ENCODE assay signal across 1 cellular context in the genomic region with DNA sequence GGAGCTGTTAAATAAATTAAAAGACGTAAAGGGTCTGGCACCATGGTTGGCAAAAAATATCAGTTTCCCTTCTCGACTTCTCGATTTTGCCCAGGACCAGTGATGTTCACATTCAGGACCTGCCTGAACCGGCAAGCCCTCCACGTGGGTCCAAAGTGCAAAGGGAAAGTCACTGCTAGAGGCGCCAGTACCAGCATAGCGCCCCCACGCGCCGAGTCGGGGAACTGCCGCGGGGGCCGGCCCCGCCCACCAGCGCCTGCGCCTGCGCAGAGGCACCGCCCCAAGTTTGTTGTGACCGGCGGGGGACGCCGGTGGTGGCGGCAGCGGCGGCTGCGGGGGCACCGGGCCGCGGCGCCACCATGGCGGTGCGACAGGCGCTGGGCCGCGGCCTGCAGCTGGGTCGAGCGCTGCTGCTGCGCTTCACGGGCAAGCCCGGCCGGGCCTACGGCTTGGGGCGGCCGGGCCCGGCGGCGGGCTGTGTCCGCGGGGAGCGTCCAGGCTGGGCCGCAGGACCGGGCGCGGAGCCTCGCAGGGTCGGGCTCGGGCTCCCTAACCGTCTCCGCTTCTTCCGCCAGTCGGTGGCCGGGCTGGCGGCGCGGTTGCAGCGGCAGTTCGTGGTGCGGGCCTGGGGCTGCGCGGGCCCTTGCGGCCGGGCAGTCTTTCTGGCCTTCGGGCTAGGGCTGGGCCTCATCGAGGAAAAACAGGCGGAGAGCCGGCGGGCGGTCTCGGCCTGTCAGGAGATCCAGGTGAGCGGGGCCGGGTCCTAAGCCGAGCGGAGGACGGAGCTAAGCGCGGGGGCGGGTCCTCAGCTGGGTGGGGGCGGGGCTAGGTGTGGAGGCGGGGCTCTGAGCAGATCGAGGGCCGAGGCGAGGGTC.
A peak's percentile ranks its signal among the peaks of the same experiment; 100 is the strongest.
TF ChIP-seq lines count a peak whose summit lies in the region.

TSS of gene PINK1 (plus strand) at position 269 of the 875 bp plus-strand sequence. CDS start at position 360, 91 bp downstream.

TF ChIP-seq in HepG2, 621 proteins besides CTCF, POLR2A, EP300 and RAD21 (continued from another document and continues in another):
- TF ChIP-seq TGIF2 (CRISPR knock-in tag; IDR thresholded peaks at IDR 0.05) (no peak), ZNF720 (CRISPR knock-in tag; IDR thresholded peaks at IDR 0.05) (no peak), ZNF296 (CRISPR knock-in tag; conservative IDR thresholded peaks at IDR 0.05) (no peak), YEATS2 (CRISPR knock-in tag; IDR thresholded peaks at IDR 0.05; ENCODE audit: borderline replicate concordance) (0 out of 2 replicates have a peak, but pooled peaks have one; percentile 39), ATF7-NPFF (CRISPR knock-in tag; IDR thresholded peaks at IDR 0.05; ENCODE audit: low read depth) (peak; percentile 32; the same call in 1 of the 2 replicates), ZNF44 (CRISPR knock-in tag; IDR thresholded peaks at IDR 0.05) (no peak), ZNF17 (CRISPR knock-in tag; IDR thresholded peaks at IDR 0.05) (no peak), ZMYM4 (CRISPR knock-in tag; IDR thresholded peaks at IDR 0.05) (peak; percentile 92), ZBED4 (CRISPR knock-in tag; IDR thresholded peaks at IDR 0.05; ENCODE audit: borderline replicate concordance) (no peak; the same call in 1 of the 2 replicates), ATAD3A (CRISPR knock-in tag; IDR thresholded peaks at IDR 0.05) (no peak), ISL2 (CRISPR knock-in tag; IDR thresholded peaks at IDR 0.05) (peak; percentile 16; the same call in 1 of the 2 replicates), KLF9 (CRISPR knock-in tag; IDR thresholded peaks at IDR 0.05; ENCODE audit: low read depth) (no peak), DNMT3B (CRISPR knock-in tag; conservative IDR thresholded peaks at IDR 0.05) (no peak), ZNF30 (CRISPR knock-in tag; IDR thresholded peaks at IDR 0.05) (no peak), ZNF205 (CRISPR knock-in tag; IDR thresholded peaks at IDR 0.05) (peak; percentile 27; the same call in 1 of the 2 replicates), KLF15 (CRISPR knock-in tag; IDR thresholded peaks at IDR 0.05; ENCODE audit: borderline replicate concordance) (no peak), STAG1 (CRISPR knock-in tag; IDR thresholded peaks at IDR 0.05) (peak; percentile 75), TRIM24 (CRISPR knock-in tag; IDR thresholded peaks at IDR 0.05) (no peak), GRHL1 (CRISPR knock-in tag; conservative IDR thresholded peaks at IDR 0.05) (no peak), SOX13 (IDR thresholded peaks at IDR 0.05) (no peak), SOX13 (CRISPR knock-in tag; conservative IDR thresholded peaks at IDR 0.05 in 1 of 2, IDR thresholded peaks at IDR 0.05 in 1 of 2) (peak in 1 of 2 experiments; percentile 11; a peak in 1 of 4 replicates), ZNF761 (CRISPR knock-in tag; conservative IDR thresholded peaks at IDR 0.05) (no peak), ZNF496 (CRISPR knock-in tag; IDR thresholded peaks at IDR 0.05; ENCODE audit: insufficient replicate concordance) (no peak), CREM (IDR thresholded peaks at IDR 0.05) (no peak), CREM (CRISPR knock-in tag; IDR thresholded peaks at IDR 0.05) (no peak), TCF7 (IDR thresholded peaks at IDR 0.05; ENCODE audit: low read depth) (no peak), HBP1 (CRISPR knock-in tag; IDR thresholded peaks at IDR 0.05; ENCODE audit: low read depth) (peak; percentile 12; the same call in 1 of the 2 replicates), PAX8 (CRISPR knock-in tag; IDR thresholded peaks at IDR 0.05; ENCODE audit: borderline replicate concordance) (no peak), REL (CRISPR knock-in tag; conservative IDR thresholded peaks at IDR 0.05) (no peak), ZNF749 (CRISPR knock-in tag; IDR thresholded peaks at IDR 0.05; ENCODE audit: borderline replicate concordance) (no peak), NCOA5 (CRISPR knock-in tag; IDR thresholded peaks at IDR 0.05) (no peak), HOXD1 (CRISPR knock-in tag; IDR thresholded peaks at IDR 0.05) (no peak), ZNF280B (CRISPR knock-in tag; IDR thresholded peaks at IDR 0.05; ENCODE audit: borderline replicate concordance) (no peak), ZNF329 (CRISPR knock-in tag; IDR thresholded peaks at IDR 0.05; ENCODE audit: low read depth) (peak; percentile 72), ZBTB46 (CRISPR knock-in tag; IDR thresholded peaks at IDR 0.05; ENCODE audit: borderline replicate concordance) (no peak), ZBTB8A (CRISPR knock-in tag; IDR thresholded peaks at IDR 0.05; ENCODE audit: borderline replicate concordance, low read depth) (no peak), ZNF335 (CRISPR knock-in tag; IDR thresholded peaks at IDR 0.05) (0 out of 2 replicates have a peak, but pooled peaks have one; percentile 52), ZFP36 (IDR thresholded peaks at IDR 0.05; ENCODE audit: borderline replicate concordance, low read depth, low read length, partially characterized antibody) (no peak)
- TF ChIP-seq, protein P1, sequence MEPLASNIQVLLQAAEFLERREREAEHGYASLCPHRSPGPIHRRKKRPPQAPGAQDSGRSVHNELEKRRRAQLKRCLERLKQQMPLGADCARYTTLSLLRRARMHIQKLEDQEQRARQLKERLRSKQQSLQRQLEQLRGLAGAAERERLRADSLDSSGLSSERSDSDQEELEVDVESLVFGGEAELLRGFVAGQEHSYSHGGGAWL (CRISPR knock-in tag; IDR thresholded peaks at IDR 0.05) = peak; percentile 46; the same call in 1 of the 2 replicates
- TF ChIP-seq, protein P2, sequence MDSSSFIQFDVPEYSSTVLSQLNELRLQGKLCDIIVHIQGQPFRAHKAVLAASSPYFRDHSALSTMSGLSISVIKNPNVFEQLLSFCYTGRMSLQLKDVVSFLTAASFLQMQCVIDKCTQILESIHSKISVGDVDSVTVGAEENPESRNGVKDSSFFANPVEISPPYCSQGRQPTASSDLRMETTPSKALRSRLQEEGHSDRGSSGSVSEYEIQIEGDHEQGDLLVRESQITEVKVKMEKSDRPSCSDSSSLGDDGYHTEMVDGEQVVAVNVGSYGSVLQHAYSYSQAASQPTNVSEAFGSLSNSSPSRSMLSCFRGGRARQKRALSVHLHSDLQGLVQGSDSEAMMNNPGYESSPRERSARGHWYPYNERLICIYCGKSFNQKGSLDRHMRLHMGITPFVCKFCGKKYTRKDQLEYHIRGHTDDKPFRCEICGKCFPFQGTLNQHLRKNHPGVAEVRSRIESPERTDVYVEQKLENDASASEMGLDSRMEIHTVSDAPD (CRISPR knock-in tag; IDR thresholded peaks at IDR 0.05) = no peak
- TF ChIP-seq, protein P3, sequence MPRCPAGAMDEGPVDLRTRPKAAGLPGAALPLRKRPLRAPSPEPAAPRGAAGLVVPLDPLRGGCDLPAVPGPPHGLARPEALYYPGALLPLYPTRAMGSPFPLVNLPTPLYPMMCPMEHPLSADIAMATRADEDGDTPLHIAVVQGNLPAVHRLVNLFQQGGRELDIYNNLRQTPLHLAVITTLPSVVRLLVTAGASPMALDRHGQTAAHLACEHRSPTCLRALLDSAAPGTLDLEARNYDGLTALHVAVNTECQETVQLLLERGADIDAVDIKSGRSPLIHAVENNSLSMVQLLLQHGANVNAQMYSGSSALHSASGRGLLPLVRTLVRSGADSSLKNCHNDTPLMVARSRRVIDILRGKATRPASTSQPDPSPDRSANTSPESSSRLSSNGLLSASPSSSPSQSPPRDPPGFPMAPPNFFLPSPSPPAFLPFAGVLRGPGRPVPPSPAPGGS (CRISPR knock-in tag; IDR thresholded peaks at IDR 0.05) = 0 out of 2 replicates have a peak, but pooled peaks have one; percentile 44
- TF ChIP-seq, protein P4, sequence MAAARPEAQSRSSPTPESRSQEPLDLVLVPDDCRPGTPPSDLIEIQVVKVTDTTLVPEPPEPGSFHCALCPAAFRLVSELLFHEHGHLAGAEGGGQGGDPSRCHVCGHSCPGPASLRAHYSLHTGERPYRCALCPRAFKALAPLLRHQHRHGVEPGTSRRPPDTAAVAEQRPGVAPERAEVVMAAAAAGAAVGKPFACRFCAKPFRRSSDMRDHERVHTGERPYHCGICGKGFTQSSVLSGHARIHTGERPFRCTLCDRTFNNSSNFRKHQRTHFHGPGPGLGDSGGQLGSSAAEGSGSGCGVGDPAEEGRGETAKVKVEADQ (CRISPR knock-in tag; IDR thresholded peaks at IDR 0.05; ENCODE audit: borderline replicate concordance) = peak; percentile 79
